In genomic region chr6:117188627-117189201, GRCh38 we compare ENCODE assay signal across 11 cellular contexts.
DNase-seq lines count a peak whose midpoint lies in the region; ATAC-seq and TF ChIP-seq lines count a peak whose summit lies in the region.
"Had no signal": no experiment of that assay in that cellular context is flagged by ENCODE, and none has a peak within 500 bp of the region (broad histone marks: within the 10 kb centered on the region; RNA-seq: fewer than 3 reads in every experiment).

No MANE protein-coding gene starts in this region.

- DNase-seq in A673 (ENCODE audit: low spot score) (peak; percentile 8), OCI-LY7 (ENCODE audit: low spot score) (peak; percentile 16), fibroblast of mammary gland (ENCODE audit: low read depth) (no peak), DMS79 treated with DMSO at 0.1 percent for 48 hours (lab: John Stamatoyannopoulos, UW) (no peak)
- DNase-seq in stimulated activated CD4-positive, alpha-beta T cell treated with anti-CD3 and anti-CD28 coated beads, Interleukin-4, amount 100 ng/mL, for 1 hour, result no peak
- DNase-seq: activated CD4-positive, alpha-beta T cell treated with anti-CD3 and anti-CD28 coated beads for 48 hours; anterior cingulate cortex had no signal

- no peak overlapping the region for H3K4me2 ChIP-seq in OCI-LY7 (ENCODE audit: low read length)

- H4K20me1 ChIP-seq in OCI-LY7 (ENCODE audit: insufficient read depth, low read length), result no peaks in the 10 kb centered on the region

- CTCF ChIA-PET in A673 (lab: Charles Lee) (no interaction called here), OCI-LY7 (lab: Charles Lee; ENCODE audit: unreplicated experiment) (interaction anchor here (1.3 kb wide), 1 partner anchor 35 kb away, joined by 5 read pairs; no protein-coding TSS in a partner anchor)

- no peak overlapping the region for H2AFZ ChIP-seq in OCI-LY7 (ENCODE audit: low read length)

- no peak for ATAC-seq in GM19452 (IDR thresholded peaks at IDR 0.05; ENCODE audit: unreplicated experiment)
- no peak for ATAC-seq in HG02759 (IDR thresholded peaks at IDR 0.05; ENCODE audit: unreplicated experiment)
- ATAC-seq: stimulated activated memory B cell treated with anti-CD40 and anti-IgM and Interleukin-4, amounts not matched to agents 10 μg/mL and 1 μg/mL and 100 μg/mL, for 72 hours had no signal

- no peaks in the 10 kb centered on the region for H3K79me2 ChIP-seq in OCI-LY7 (ENCODE audit: insufficient read depth, low read depth, low read length)

- BruUV-seq in A673 (replicated peaks; lab: Mats Ljungman, UMichigan), result no TSS peak
- BruUV-seq in OCI-LY7 (replicated peaks; lab: Mats Ljungman, UMichigan), result no TSS peak

- H3K9me3 ChIP-seq in A673 (ENCODE audit: low read depth, low read length, poor library complexity, severe bottlenecking) (no peaks in the 10 kb centered on the region), OCI-LY7 (ENCODE audit: low read length) (no peaks in the 10 kb centered on the region)

- POLR2A ChIA-PET in A673 (lab: Charles Lee; ENCODE audit: low non-redundant PET) (no interaction called here), OCI-LY7 (lab: Charles Lee) (no interaction called here)

- H3K27me3 ChIP-seq in A673 (replicated peaks; ENCODE audit: insufficient read depth, low read depth, low read length, poor library complexity), result no peaks in the 10 kb centered on the region

- H3K4me1 ChIP-seq in A673 (ENCODE audit: insufficient read depth, low read length, poor library complexity, severe bottlenecking) (no peaks in the 10 kb centered on the region), OCI-LY7 (ENCODE audit: insufficient read depth, low read length, poor library complexity, severe bottlenecking) (no peaks in the 10 kb centered on the region)

- no peaks in the 10 kb centered on the region for H3K9me2 ChIP-seq in OCI-LY7 (ENCODE audit: insufficient read depth, low read length)

- no peaks in the 10 kb centered on the region for H3K36me3 ChIP-seq in A673 (ENCODE audit: insufficient read depth, low read length, poor library complexity, severe bottlenecking)
- H3K36me3 ChIP-seq in OCI-LY7 (ENCODE audit: insufficient read depth, low read length), result no peaks in the 10 kb centered on the region

- TF ChIP-seq CTCF in A673 (conservative IDR thresholded peaks at IDR 0.05; ENCODE audit: low read depth, low read length) (peak; percentile 63), GM12873 (IDR thresholded peaks at IDR 0.05; ENCODE audit: insufficient read depth, low read depth, low read length, missing control alignments) (peak; percentile 47), OCI-LY7 (conservative IDR thresholded peaks at IDR 0.05; ENCODE audit: low read length) (peak; percentile 81), fibroblast of mammary gland (conservative IDR thresholded peaks at IDR 0.05; ENCODE audit: control insufficient read depth, insufficient read depth, low read depth, low read length) (peak; percentile 48)

- H3K4me3 ChIP-seq in A673 (ENCODE audit: low read depth, low read length, poor library complexity, severe bottlenecking) (no peak overlapping the region), OCI-LY7 (ENCODE audit: low read depth, low read length, poor library complexity, severe bottlenecking) (no peak overlapping the region), fibroblast of mammary gland (ENCODE audit: control insufficient read depth, low read depth, low read length) (no peak overlapping the region)

- H3K27ac ChIP-seq in A673 (ENCODE audit: low read depth, low read length, poor library complexity, severe bottlenecking) (no peak overlapping the region), OCI-LY7 (ENCODE audit: low read depth, low read length, poor library complexity, severe bottlenecking) (no peak overlapping the region)

- intact Hi-C loops in A673 (cut with micrococcal nuclease; ENCODE audit: unreplicated experiment), result loop anchor here (2.0 kb wide), 1 partner anchor 216 kb away; no protein-coding TSS in a partner anchor
- intact Hi-C loops in OCI-LY7 (cut with micrococcal nuclease; ENCODE audit: unreplicated experiment), result loop anchor here (1.0 kb wide), 1 partner anchor 216 kb away; no protein-coding TSS in a partner anchor

Comparison
In these comparisons a context has a peak if more than half of its experiments do, and no peak if none do; other contexts are left out.
1. DNase-seq: peak in A673 (single experiment) and OCI-LY7 (single experiment); none in fibroblast of mammary gland (single experiment), stimulated activated CD4-positive, alpha-beta T cell treated with anti-CD3 and anti-CD28 coated beads, Interleukin-4, amount 100 ng/mL, for 1 hour (single experiment) and DMS79 treated with DMSO at 0.1 percent for 48 hours (single experiment).
2. Peak in every context shown above with its lines, with median percentiles within 50 percentile points of each other: CTCF ChIP-seq.